Comparison of ENCODE assay signal across 13 cellular contexts in genomic region chr22:37726240-37726887, GRCh38. TPM values are rescaled to one million over a fixed set of nuclear protein-coding genes. Genes with fewer than 3 reads are reported as not detected.
DNase-seq lines count a peak whose midpoint lies in the region; ATAC-seq and TF ChIP-seq lines count a peak whose summit lies in the region.
"Had no signal": no experiment of that assay in that cellular context is flagged by ENCODE, and none has a peak within 500 bp of the region (broad histone marks: within the 10 kb centered on the region; RNA-seq: fewer than 3 reads in every experiment).

No MANE protein-coding gene starts in this region.

- H3K27ac Mint-ChIP-seq in activated naive CD8-positive, alpha-beta T cell treated with anti-CD3 and anti-CD28 coated beads, Interleukin-2, amount 50 U/mL, for 24 hours, result no peak overlapping the region
- H3K27ac Mint-ChIP-seq: activated naive CD4-positive, alpha-beta T cell treated with anti-CD3 and anti-CD28 coated beads, Interleukin-2, amount 50 U/mL, for 72 hours had no signal

- DNase-seq in activated naive CD8-positive, alpha-beta T cell treated with anti-CD3 and anti-CD28 coated beads, Interleukin-2, amount 50 U/mL, for 24 hours, result no peak
- DNase-seq in left lobe of liver (ENCODE audit: low spot score) (no peak), mesendoderm (no peak), NCI-H2227 (lab: John Stamatoyannopoulos, UW; ENCODE audit: unreplicated experiment) (no peak), NCI-H510A (lab: John Stamatoyannopoulos, UW) (no peak), DMS153 (lab: John Stamatoyannopoulos, UW) (no peak)
- DNase-seq: lower lobe of right lung; NCI-H524 treated with DMSO at 0.1 percent for 48 hours; stimulated activated CD8-positive, alpha-beta memory T cell treated with anti-CD3 and anti-CD28 coated beads, Interleukin-4, amount 100 ng/mL, for 48 hours had no signal

- no peak overlapping the region for H4K5ac ChIP-seq in mesendoderm (ENCODE audit: low read length)

- no peaks in the 10 kb centered on the region for H4K20me1 ChIP-seq in BLaER1
- H4K20me1 ChIP-seq in KMS-11 (ENCODE audit: insufficient read depth), result no peaks in the 10 kb centered on the region

- no peak overlapping the region for H3K4me3 Mint-ChIP-seq in activated naive CD8-positive, alpha-beta T cell treated with anti-CD3 and anti-CD28 coated beads, Interleukin-2, amount 50 U/mL, for 24 hours

- H3K4me3 ChIP-seq in BLaER1 (no peak overlapping the region), KMS-11 (IDR thresholded peaks at IDR 0.05; ENCODE audit: insufficient read depth, low read depth, low read length) (no peak overlapping the region), mesendoderm (ENCODE audit: low read length) (no peak overlapping the region)
- H3K4me3 ChIP-seq: lower lobe of right lung had no signal

- H3K9me3 Mint-ChIP-seq in activated naive CD8-positive, alpha-beta T cell treated with anti-CD3 and anti-CD28 coated beads, Interleukin-2, amount 50 U/mL, for 24 hours, result no peaks in the 10 kb centered on the region
- H3K9me3 Mint-ChIP-seq: activated naive CD4-positive, alpha-beta T cell treated with anti-CD3 and anti-CD28 coated beads, Interleukin-2, amount 50 U/mL, for 72 hours had no signal

- no peaks in the 10 kb centered on the region for H3K27me3 Mint-ChIP-seq in activated naive CD8-positive, alpha-beta T cell treated with anti-CD3 and anti-CD28 coated beads, Interleukin-2, amount 50 U/mL, for 24 hours

- H3K36me3 ChIP-seq in BLaER1, result peaks cover 44% of the 10 kb centered on the region
- H3K36me3 ChIP-seq in KMS-11 (ENCODE audit: insufficient read depth), result no peaks in the 10 kb centered on the region
- no peaks in the 10 kb centered on the region for H3K36me3 ChIP-seq in mesendoderm (ENCODE audit: control insufficient read depth, insufficient read depth, low read length)
- H3K36me3 ChIP-seq: lower lobe of right lung had no signal

- H3K79me2 ChIP-seq in KMS-11 (ENCODE audit: insufficient read depth, low read depth), result no peaks in the 10 kb centered on the region
- no peaks in the 10 kb centered on the region for H3K79me2 ChIP-seq in mesendoderm (ENCODE audit: control insufficient read depth, insufficient read depth, low read length)

- H3K4ac ChIP-seq in mesendoderm (ENCODE audit: low read depth, low read length), result no peak overlapping the region

- H3K79me1 ChIP-seq in mesendoderm (ENCODE audit: low read length), result no peaks in the 10 kb centered on the region

- H2BK5ac ChIP-seq in mesendoderm (ENCODE audit: low read length), result no peak overlapping the region

- H3K4me1 Mint-ChIP-seq in activated naive CD8-positive, alpha-beta T cell treated with anti-CD3 and anti-CD28 coated beads, Interleukin-2, amount 50 U/mL, for 24 hours, result no peaks in the 10 kb centered on the region

- WGBS in mesendoderm (ENCODE audit: extremely low coverage, insufficient coverage, low lambda C conversion rate), result no CpG with 5 or more reads among the region's 20 CpGs

- no peak overlapping the region for H3K18ac ChIP-seq in mesendoderm (ENCODE audit: low read length)

- no peak overlapping the region for H3K23ac ChIP-seq in mesendoderm (ENCODE audit: low read length)

- H3K27me3 ChIP-seq in BLaER1 (no peaks in the 10 kb centered on the region), KMS-11 (ENCODE audit: insufficient read depth, low read depth) (no peaks in the 10 kb centered on the region), mesendoderm (ENCODE audit: insufficient read depth, low read length, poor library complexity) (no peaks in the 10 kb centered on the region)

- peaks cover 48% of the 10 kb centered on the region for H3K4me1 ChIP-seq in BLaER1
- peaks cover 33% of the 10 kb centered on the region for H3K4me1 ChIP-seq in KMS-11 (ENCODE audit: low read depth, poor library complexity, severe bottlenecking)
- H3K4me1 ChIP-seq in mesendoderm (ENCODE audit: control insufficient read depth, low read depth, low read length), result no peaks in the 10 kb centered on the region

- no peak overlapping the region for H3K27ac ChIP-seq in BLaER1
- no peak overlapping the region for H3K27ac ChIP-seq in KMS-11
- no peak overlapping the region for H3K27ac ChIP-seq in mesendoderm (ENCODE audit: low read depth, low read length)
- H3K27ac ChIP-seq: epithelial cell of prostate, lower lobe of right lung had no signal

- H3K9ac ChIP-seq in BLaER1 (no peak overlapping the region), KMS-11 (no peak overlapping the region), mesendoderm (ENCODE audit: low read length) (no peak overlapping the region)

- H2AFZ ChIP-seq in KMS-11 (ENCODE audit: low read depth), result no peak overlapping the region

- no peak overlapping the region for H2AK5ac ChIP-seq in mesendoderm (ENCODE audit: low read length)

- peak; percentile 10; the same call in 1 of the 2 replicates for TF ChIP-seq CTCF in KMS-11 (conservative IDR thresholded peaks at IDR 0.05; ENCODE audit: low read depth, low read length)

- H2BK15ac ChIP-seq in mesendoderm (replicated peaks; ENCODE audit: low read depth), result no peak overlapping the region

- no peak overlapping the region for H3K56ac ChIP-seq in mesendoderm (ENCODE audit: low read length)

- H3K36me3 Mint-ChIP-seq in activated naive CD8-positive, alpha-beta T cell treated with anti-CD3 and anti-CD28 coated beads, Interleukin-2, amount 50 U/mL, for 24 hours (ENCODE audit: low read depth), result peaks cover 3% of the 10 kb centered on the region
- H3K36me3 Mint-ChIP-seq: activated naive CD4-positive, alpha-beta T cell treated with anti-CD3 and anti-CD28 coated beads, Interleukin-2, amount 50 U/mL, for 72 hours had no signal

- peaks cover 15% of the 10 kb centered on the region for H3K9me3 ChIP-seq in BLaER1
- H3K9me3 ChIP-seq: lower lobe of right lung had no signal

- peak; percentile 28 for ATAC-seq in activated naive CD8-positive, alpha-beta T cell treated with anti-CD3 and anti-CD28 coated beads, Interleukin-2, amount 50 U/mL, for 24 hours
- peak; percentile 70 for ATAC-seq in left lobe of liver
- ATAC-seq: activated naive CD4-positive, alpha-beta T cell treated with anti-CD3 and anti-CD28 coated beads, Interleukin-2, amount 50 U/mL, for 72 hours had no signal

- H3K4me2 ChIP-seq in BLaER1 (peak overlapping the region; percentile 5; the same call in 1 of the 2 replicates), KMS-11 (no peak overlapping the region), mesendoderm (ENCODE audit: low read length) (no peak overlapping the region)

- no peak overlapping the region for H2BK120ac ChIP-seq in mesendoderm (ENCODE audit: low read depth, low read length)

- no peak overlapping the region for H4K8ac ChIP-seq in mesendoderm (ENCODE audit: low read depth, low read length)

RNA-seq across cellular contexts. Expression of gene TRIOBP, which starts 29.5 kb away (rescaled TPM):
- 15.7 TPM for total RNA-seq in left lobe of liver
- polyA plus RNA-seq in mesendoderm (2013, experiment 1 of 2), result 23.7 TPM
- 25.5 TPM for polyA plus RNA-seq in mesendoderm (2013, experiment 2 of 2)

RNA-seq across cellular contexts. Expression of gene NOL12, which starts 40.2 kb away (rescaled TPM):
- 9.9 TPM for total RNA-seq in left lobe of liver
- polyA plus RNA-seq in mesendoderm (2013, experiment 1 of 2), result 36.8 TPM
- polyA plus RNA-seq in mesendoderm (2013, experiment 2 of 2), result 36.3 TPM

RNA-seq across cellular contexts. Expression of gene LGALS1, which starts 50.9 kb away (rescaled TPM):
- total RNA-seq in left lobe of liver, result 115 TPM
- polyA plus RNA-seq in mesendoderm (2013, experiment 1 of 2), result 18.5 TPM
- 18.7 TPM for polyA plus RNA-seq in mesendoderm (2013, experiment 2 of 2)
